ENCODE assay signal across 9 cellular contexts in genomic region chr4:38671594-38671943, GRCh38. TPM values are rescaled to one million over a fixed set of nuclear protein-coding genes. Genes with fewer than 3 reads are reported as not detected.
DNase-seq lines count a peak whose midpoint lies in the region; ATAC-seq, FAIRE-seq and TF ChIP-seq lines count a peak whose summit lies in the region.
"Had no signal": no experiment of that assay in that cellular context is flagged by ENCODE, and none has a peak within 500 bp of the region (broad histone marks: within the 10 kb centered on the region; RNA-seq: fewer than 3 reads in every experiment).

No MANE protein-coding gene starts in this region.

- no peaks in the 10 kb centered on the region for H3K36me3 ChIP-seq in lower lobe of right lung

- DNase-seq in T-helper 1 cell (no peak), lower lobe of right lung (no peak), substantia nigra (lab: John Stamatoyannopoulos, UW) (no peak), GM12891 (ENCODE audit: insufficient read length, low spot score) (no peak), GM10266 (ENCODE audit: extremely low spot score) (no peak), amniotic stem cell (lab: John Stamatoyannopoulos, UW) (no peak)
- DNase-seq: 8988T had no signal

- peaks cover 13% of the 10 kb centered on the region for H3K27me3 Mint-ChIP-seq in T-helper 1 cell treated with Interleukin-12 subunit alpha and Interleukin-12 subunit beta and Interleukin-4 antibody, amounts not matched to agents 30 μg/mL and 1 μg/mL, for 36 hours (ENCODE audit: low read depth)

- peak overlapping the region; percentile 23 for H3K4me3 ChIP-seq in lower lobe of right lung

- peaks cover 75% of the 10 kb centered on the region for H3K4me1 Mint-ChIP-seq in T-helper 1 cell treated with Interleukin-12 subunit alpha and Interleukin-12 subunit beta and Interleukin-4 antibody, amounts not matched to agents 30 μg/mL and 1 μg/mL, for 36 hours (ENCODE audit: low read depth)

- H3K4me3 Mint-ChIP-seq in T-helper 1 cell treated with Interleukin-12 subunit alpha and Interleukin-12 subunit beta and Interleukin-4 antibody, amounts not matched to agents 30 μg/mL and 1 μg/mL, for 36 hours = peak overlapping the region; percentile 65

- no peaks in the 10 kb centered on the region for H3K27me3 ChIP-seq in lower lobe of right lung (ENCODE audit: low read depth)

- H3K9me3 Mint-ChIP-seq in T-helper 1 cell treated with Interleukin-12 subunit alpha and Interleukin-12 subunit beta and Interleukin-4 antibody, amounts not matched to agents 30 μg/mL and 1 μg/mL, for 36 hours = no peaks in the 10 kb centered on the region

- no peak for ATAC-seq in lower lobe of right lung

- peak overlapping the region; percentile 58 for H3K27ac Mint-ChIP-seq in T-helper 1 cell treated with Interleukin-12 subunit alpha and Interleukin-12 subunit beta and Interleukin-4 antibody, amounts not matched to agents 30 μg/mL and 1 μg/mL, for 36 hours

- H3K9me3 ChIP-seq in lower lobe of right lung = no peaks in the 10 kb centered on the region

- no peak for TF ChIP-seq CTCF in lower lobe of right lung (IDR thresholded peaks at IDR 0.05)
- TF ChIP-seq CTCF in GM10266 (IDR thresholded peaks at IDR 0.05; ENCODE audit: control insufficient read depth, insufficient read depth, low read depth, missing control alignments) = no peak

- intact Hi-C loops in lower lobe of right lung (cut with DNase I) = no loop called here

- no peak for FAIRE-seq in GM12891 (lab: Jason Lieb, UNC)

- TF ChIP-seq POLR2A in GM12891 (IDR thresholded peaks at IDR 0.05; ENCODE audit: low read depth, low read length) = no peak

- peak overlapping the region; percentile 38 for H3K27ac ChIP-seq in angular gyrus (ENCODE audit: low read depth, low read length)
- H3K27ac ChIP-seq in lower lobe of right lung = peak overlapping the region; percentile 100
- H3K27ac ChIP-seq in substantia nigra (ENCODE audit: low read depth, low read length, poor library complexity, severe bottlenecking) = peak overlapping the region; percentile 80

- peaks cover 98% of the 10 kb centered on the region for H3K4me1 ChIP-seq in lower lobe of right lung

- peaks cover 14% of the 10 kb centered on the region for H3K36me3 Mint-ChIP-seq in T-helper 1 cell treated with Interleukin-12 subunit alpha and Interleukin-12 subunit beta and Interleukin-4 antibody, amounts not matched to agents 30 μg/mL and 1 μg/mL, for 36 hours (ENCODE audit: low read depth)

TF ChIP-seq in GM12891, 5 proteins besides CTCF, POLR2A, EP300 and RAD21:
- TF ChIP-seq TAF1 (IDR thresholded peaks at IDR 0.05; ENCODE audit: low read depth, low read length) = no peak
- TF ChIP-seq SPI1 (IDR thresholded peaks at IDR 0.05; ENCODE audit: low read depth, low read length) = no peak
- no peak for TF ChIP-seq POLR2AphosphoS5 (IDR thresholded peaks at IDR 0.05; ENCODE audit: low read depth, low read length)
- TF ChIP-seq POU2F2 (IDR thresholded peaks at IDR 0.05; ENCODE audit: low read depth, low read length) = no peak
- TF ChIP-seq PAX5 (IDR thresholded peaks at IDR 0.05; ENCODE audit: insufficient read depth, low read length, severe bottlenecking) = no peak

RNA-seq across cellular contexts. Expression of gene KLF3, which starts 7.6 kb away (rescaled TPM):
- total RNA-seq in lower lobe of right lung = 58.0 TPM
- polyA plus RNA-seq in GM12891 (2012; ENCODE audit: low read depth, missing spikeins) = 14.5 TPM

Comparison
In these comparisons a context has a peak if more than half of its experiments do, and no peak if none do; other contexts are left out.
1. H3K27ac ChIP-seq: peak in every context shown above with its lines; median percentile 100 in lower lobe of right lung; 80 in substantia nigra; 38 in angular gyrus.